Comparison of ENCODE assay signal across 34 cellular contexts in the genomic region with DNA sequence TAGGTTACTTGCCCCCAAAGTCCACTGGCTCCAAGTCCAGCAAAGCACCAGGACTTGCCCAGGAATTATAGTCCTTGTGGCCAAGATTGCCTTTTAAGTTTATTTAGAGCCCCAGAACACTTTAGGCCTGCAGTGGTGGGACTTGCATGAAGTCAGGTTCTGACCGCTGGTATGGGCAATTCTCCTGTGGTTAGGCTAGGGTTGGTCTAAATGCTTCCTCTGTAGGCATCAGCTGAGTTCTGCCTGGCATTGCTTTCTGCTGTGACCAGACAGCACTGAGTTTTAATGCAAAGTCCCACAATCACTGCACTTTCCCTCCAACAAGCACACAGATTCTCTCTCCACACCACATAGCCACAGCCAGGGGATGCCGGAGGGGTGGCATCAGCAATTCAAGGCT.
"Had no signal": no experiment of that assay in that cellular context is flagged by ENCODE, and none has a peak within 500 bp of the region (broad histone marks: within the 10 kb centered on the region; RNA-seq: fewer than 3 reads in every experiment).

No MANE protein-coding gene starts in this region.

- H3K9me3 ChIP-seq: MG63 had no signal

- H3K9ac ChIP-seq: KMS-11 had no signal

- H3K4me3 ChIP-seq: MG63 had no signal

- H3K27ac ChIP-seq: KMS-11 had no signal

- H3K4me2 ChIP-seq: KMS-11 had no signal

- H3K27me3 ChIP-seq: MG63 had no signal

- DNase-seq: Karpas-422, Kasumi-1, KBM-7, KG1, MG63, MM.1S, MV-4-11, NCI-H1048, NCI-H1092, NCI-H1092 treated with DMSO at 0.1 percent for 48 hours, NCI-H1105, NCI-H1105 treated with DMSO at 0.1 percent for 48 hours, NCI-H1417, NCI-H1417 treated with DMSO at 0.1 percent for 48 hours, NCI-H1436, NCI-H1436 treated with DMSO at 0.1 percent for 48 hours, NCI-H146, NCI-H1694, NCI-H1694 treated with DMSO at 0.1 percent for 48 hours, NCI-H187, NCI-H187 treated with DMSO at 0.1 percent for 48 hours, NCI-H1930, NCI-H2029, NCI-H2081, NCI-H2081 treated with DMSO at 0.1 percent for 48 hours, NCI-H2107, NCI-H2171, NCI-H2171 treated with DMSO at 0.1 percent for 48 hours, NCI-H2227 treated with DMSO at 0.1 percent for 48 hours, NCI-H226, NCI-H345, NCI-H446, NCI-H446 treated with DMSO at 0.1 percent for 48 hours had no signal

- H3K36me3 ChIP-seq: MG63 had no signal
